Comparison of ENCODE assay signal across 14 cellular contexts in genomic region chr20:57647933-57648785, GRCh38. TPM values are rescaled to one million over a fixed set of nuclear protein-coding genes. Genes with fewer than 3 reads are reported as not detected.
"Had no signal": no experiment of that assay in that cellular context is flagged by ENCODE, and none has a peak within 500 bp of the region (broad histone marks: within the 10 kb centered on the region; RNA-seq: fewer than 3 reads in every experiment).

No MANE protein-coding gene starts in this region.

- H3K4me1 ChIP-seq: sigmoid colon had no signal

- H3K36me3 ChIP-seq: cardiac muscle cell had no signal

- H3K27me3 ChIP-seq: cardiac muscle cell, sigmoid colon had no signal

- H3K27me3 Mint-ChIP-seq: activated T-helper 17 cell treated with anti-CD3 and anti-CD28 coated beads, Interleukin-2, amount 50 U/mL, for 72 hours; stimulated activated memory B cell treated with anti-CD40 and anti-IgM and Interleukin-4, amounts not matched to agents 10 μg/mL and 1 μg/mL and 100 μg/mL, for 72 hours had no signal

- H3K27ac Mint-ChIP-seq: activated CD4-positive, alpha-beta T cell treated with anti-CD3 and anti-CD28 coated beads, Interleukin-2, amount 10 ng/mL, durations not matched to agents 24 days and 14 days; activated CD8-positive, alpha-beta T cell treated with anti-CD3 and anti-CD28 coated beads, Interleukin-2, amount 10 ng/mL, durations not matched to agents 7 days and 5 days; activated T-helper 17 cell treated with anti-CD3 and anti-CD28 coated beads, Interleukin-2, amount 50 U/mL, for 72 hours; nephron progenitor cell; stimulated activated memory B cell treated with anti-CD40 and anti-IgM and Interleukin-4, amounts not matched to agents 10 μg/mL and 1 μg/mL and 100 μg/mL, for 72 hours; T-helper 1 cell treated with Interleukin-12 subunit alpha and Interleukin-12 subunit beta and Interleukin-4 antibody, amounts not matched to agents 30 μg/mL and 1 μg/mL, for 36 hours had no signal

- H3K27ac ChIP-seq: cardiac muscle cell, sigmoid colon had no signal

- DNase-seq: activated CD4-positive, alpha-beta T cell treated with anti-CD3 and anti-CD28 coated beads, Interleukin-2, amount 10 ng/mL, durations not matched to agents 24 days and 14 days; activated CD8-positive, alpha-beta T cell treated with anti-CD3 and anti-CD28 coated beads, Interleukin-2, amount 10 ng/mL, durations not matched to agents 7 days and 5 days; activated naive CD4-positive, alpha-beta T cell treated with anti-CD3 and anti-CD28 coated beads, Interleukin-2, amount 50 U/mL, for 16 hours; activated T-cell treated with anti-CD3 and anti-CD28 coated beads for 4 hours; hypothalamus; nephron progenitor cell; sigmoid colon had no signal

- H3K4me3 ChIP-seq: cardiac muscle cell, sigmoid colon had no signal

- H3K4me3 Mint-ChIP-seq: activated CD4-positive, alpha-beta T cell treated with anti-CD3 and anti-CD28 coated beads, Interleukin-2, amount 10 ng/mL, durations not matched to agents 24 days and 14 days; activated CD8-positive, alpha-beta T cell treated with anti-CD3 and anti-CD28 coated beads, Interleukin-2, amount 10 ng/mL, durations not matched to agents 7 days and 5 days; activated T-helper 17 cell treated with anti-CD3 and anti-CD28 coated beads, Interleukin-2, amount 50 U/mL, for 72 hours; nephron progenitor cell; stimulated activated memory B cell treated with anti-CD40 and anti-IgM and Interleukin-4, amounts not matched to agents 10 μg/mL and 1 μg/mL and 100 μg/mL, for 72 hours; T-helper 1 cell treated with Interleukin-12 subunit alpha and Interleukin-12 subunit beta and Interleukin-4 antibody, amounts not matched to agents 30 μg/mL and 1 μg/mL, for 36 hours had no signal

- H3K4me1 Mint-ChIP-seq: activated CD4-positive, alpha-beta T cell treated with anti-CD3 and anti-CD28 coated beads, Interleukin-2, amount 10 ng/mL, durations not matched to agents 24 days and 14 days; activated T-helper 17 cell treated with anti-CD3 and anti-CD28 coated beads, Interleukin-2, amount 50 U/mL, for 72 hours; stimulated activated memory B cell treated with anti-CD40 and anti-IgM and Interleukin-4, amounts not matched to agents 10 μg/mL and 1 μg/mL and 100 μg/mL, for 72 hours had no signal

RNA-seq across cellular contexts. Expression of gene ZBP1, which starts 27.9 kb away (rescaled TPM):
- total RNA-seq: cardiac muscle cell, osteocyte, pulmonary artery endothelial cell, urinary bladder had no signal
